8 cellular contexts compared by ENCODE assay signal in the genomic region with DNA sequence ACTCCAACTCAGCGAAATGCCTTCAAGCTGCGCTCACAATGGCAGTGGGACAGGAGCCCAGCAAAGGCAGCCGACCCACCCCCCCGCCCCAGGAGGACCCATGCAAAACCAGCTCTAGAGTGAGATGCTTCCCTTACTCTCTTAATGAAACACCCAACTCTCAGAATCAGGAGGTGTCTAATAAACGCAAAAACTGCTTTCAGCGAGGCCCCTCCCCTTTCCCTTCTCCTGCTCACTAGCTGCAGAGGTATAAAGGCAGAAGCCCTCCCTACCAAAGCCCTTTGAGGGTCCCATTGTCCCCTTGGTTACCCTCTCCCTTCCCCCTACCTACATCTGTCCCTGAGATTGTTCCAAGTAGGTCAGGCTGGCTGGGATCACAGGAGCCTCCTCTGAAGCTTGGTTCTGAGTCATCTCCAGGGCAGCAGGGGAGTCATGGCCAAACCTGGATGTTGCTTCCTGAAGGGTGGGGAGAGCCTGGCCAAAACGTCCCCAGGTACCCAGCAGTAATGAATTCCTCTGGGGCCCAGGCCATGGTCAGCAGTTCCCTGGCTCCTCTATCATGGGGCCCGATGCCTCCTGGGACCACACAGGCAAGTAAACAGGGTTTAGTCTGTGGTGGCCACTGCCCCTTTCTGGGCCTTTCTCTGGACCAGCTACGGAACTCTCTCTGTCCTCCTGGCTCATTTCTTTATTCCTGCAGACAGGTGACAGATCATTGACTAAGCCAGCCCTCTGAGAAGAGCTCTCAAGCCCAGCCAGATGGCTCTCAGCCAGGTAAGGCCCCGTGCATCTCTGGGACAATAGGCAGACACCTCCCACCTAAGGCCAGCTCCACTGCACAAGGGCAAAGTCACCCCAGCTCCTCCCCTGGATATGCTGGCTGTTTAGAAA. TPM values are rescaled to one million over a fixed set of nuclear protein-coding genes. Genes with fewer than 3 reads are reported as not detected.
A peak's percentile ranks its signal among the peaks of the same experiment; 100 is the strongest.
DNase-seq lines count a peak whose midpoint lies in the region; ATAC-seq and TF ChIP-seq lines count a peak whose summit lies in the region.

No MANE protein-coding gene starts in this region.

- 64 to 73% methylated on average over 9 to 10 of the region's 10 CpGs for WGBS in ectodermal cell, 2 experiments

- H3K4me3 ChIP-seq in BLaER1 treated with 17β-estradiol and CSF1 and Interleukin-3, amounts not matched to agents 10 nM and 100 nM, result no peak overlapping the region
- no peak overlapping the region for H3K4me3 ChIP-seq in ectodermal cell (ENCODE audit: insufficient read depth, low read depth, low read length)

- H3K27ac ChIP-seq in BLaER1 treated with 17β-estradiol and CSF1 and Interleukin-3, amounts not matched to agents 10 nM and 100 nM, result peak overlapping the region in 5 of 11 experiments; percentile 11 to 34 (median 31); a peak in 3 of 22 replicates
- H3K27ac ChIP-seq in ectodermal cell (ENCODE audit: insufficient read depth, low read depth, low read length, poor library complexity, severe bottlenecking), result peak overlapping the region; percentile 50

- H4K20me1 ChIP-seq in BLaER1 treated with 17β-estradiol and CSF1 and Interleukin-3, amounts not matched to agents 10 nM and 100 nM, result peaks cover 0 to 83% (median 38%) of the 10 kb centered on the region in 11 experiments; a peak in 17 of 22 replicates

- H3K27ac Mint-ChIP-seq in nephron progenitor cell, result peak overlapping the region; percentile 90

- H3K36me3 Mint-ChIP-seq in nephron progenitor cell (ENCODE audit: low read depth), result peaks cover 16% of the 10 kb centered on the region

- no peaks in the 10 kb centered on the region for H3K9me3 Mint-ChIP-seq in nephron progenitor cell

- H3K27me3 ChIP-seq in BLaER1 treated with 17β-estradiol and CSF1 and Interleukin-3, amounts not matched to agents 10 nM and 100 nM, result no peaks in the 10 kb centered on the region
- no peaks in the 10 kb centered on the region for H3K27me3 ChIP-seq in ectodermal cell (ENCODE audit: control insufficient read depth, insufficient read depth, low read length, poor library complexity, severe bottlenecking)

- H3K4me3 Mint-ChIP-seq in nephron progenitor cell, result peak overlapping the region; percentile 4

- peaks cover 75% of the 10 kb centered on the region for H3K4me1 Mint-ChIP-seq in nephron progenitor cell

- peaks cover 36 to 73% (median 64%) of the 10 kb centered on the region in 10 experiments for H3K4me1 ChIP-seq in BLaER1 treated with 17β-estradiol and CSF1 and Interleukin-3, amounts not matched to agents 10 nM and 100 nM
- peaks cover 31% of the 10 kb centered on the region for H3K4me1 ChIP-seq in ectodermal cell (ENCODE audit: control insufficient read depth, insufficient read depth, low read length)

- peak overlapping the region in 4 of 11 experiments; percentile 29 to 37 (median 32); a peak in 3 of 22 replicates for H3K9ac ChIP-seq in BLaER1 treated with 17β-estradiol and CSF1 and Interleukin-3, amounts not matched to agents 10 nM and 100 nM

- DNase-seq in RKO (ENCODE audit: low spot score) (peak; percentile 1), nephron progenitor cell (no peak), NCI-H1694 (lab: John Stamatoyannopoulos, UW) (no peak)
- DNase-seq in activated CD4-positive, alpha-beta T cell treated with anti-CD3 and anti-CD28 coated beads for 4 hours, result no peak

- no peaks in the 10 kb centered on the region for H3K9me3 ChIP-seq in BLaER1 treated with 17β-estradiol and CSF1 and Interleukin-3, amounts not matched to agents 10 nM and 100 nM (replicated peaks in 1 of 11)
- no peaks in the 10 kb centered on the region for H3K9me3 ChIP-seq in ectodermal cell (ENCODE audit: control insufficient read depth, low read length)

- no peak for TF ChIP-seq CTCF in nephron progenitor cell (IDR thresholded peaks at IDR 0.05)

- peak; percentile 31 for ATAC-seq in HG03432 (IDR thresholded peaks at IDR 0.05; ENCODE audit: unreplicated experiment)
- no peak for ATAC-seq in HG03045 (IDR thresholded peaks at IDR 0.05; ENCODE audit: unreplicated experiment)

- peak overlapping the region; percentile 66 to 82 (median 72) for H3K4me2 ChIP-seq in BLaER1 treated with 17β-estradiol and CSF1 and Interleukin-3, amounts not matched to agents 10 nM and 100 nM

- H3K27me3 Mint-ChIP-seq in nephron progenitor cell (ENCODE audit: low read depth, poor library complexity), result no peaks in the 10 kb centered on the region

- peaks cover 0 to 7% (median 0%) of the 10 kb centered on the region in 11 experiments; a peak in 1 of 22 replicates for H3K36me3 ChIP-seq in BLaER1 treated with 17β-estradiol and CSF1 and Interleukin-3, amounts not matched to agents 10 nM and 100 nM
- H3K36me3 ChIP-seq in ectodermal cell (ENCODE audit: control insufficient read depth, insufficient read depth, low read length), result no peaks in the 10 kb centered on the region

RNA-seq across cellular contexts. Expression of a gene that starts 8.6 kb away (rescaled TPM):
- polyA plus RNA-seq in ectodermal cell (2013, experiment 1 of 4), result 14.7 TPM
- polyA plus RNA-seq in ectodermal cell (2013, experiment 2 of 4), result 14.3 TPM
- 13.1 TPM for polyA plus RNA-seq in ectodermal cell (2013, experiment 3 of 4)
- polyA plus RNA-seq in ectodermal cell (2013, experiment 4 of 4), result 15.5 TPM
